ENCODE assay signal across 1 cellular context in the genomic region with DNA sequence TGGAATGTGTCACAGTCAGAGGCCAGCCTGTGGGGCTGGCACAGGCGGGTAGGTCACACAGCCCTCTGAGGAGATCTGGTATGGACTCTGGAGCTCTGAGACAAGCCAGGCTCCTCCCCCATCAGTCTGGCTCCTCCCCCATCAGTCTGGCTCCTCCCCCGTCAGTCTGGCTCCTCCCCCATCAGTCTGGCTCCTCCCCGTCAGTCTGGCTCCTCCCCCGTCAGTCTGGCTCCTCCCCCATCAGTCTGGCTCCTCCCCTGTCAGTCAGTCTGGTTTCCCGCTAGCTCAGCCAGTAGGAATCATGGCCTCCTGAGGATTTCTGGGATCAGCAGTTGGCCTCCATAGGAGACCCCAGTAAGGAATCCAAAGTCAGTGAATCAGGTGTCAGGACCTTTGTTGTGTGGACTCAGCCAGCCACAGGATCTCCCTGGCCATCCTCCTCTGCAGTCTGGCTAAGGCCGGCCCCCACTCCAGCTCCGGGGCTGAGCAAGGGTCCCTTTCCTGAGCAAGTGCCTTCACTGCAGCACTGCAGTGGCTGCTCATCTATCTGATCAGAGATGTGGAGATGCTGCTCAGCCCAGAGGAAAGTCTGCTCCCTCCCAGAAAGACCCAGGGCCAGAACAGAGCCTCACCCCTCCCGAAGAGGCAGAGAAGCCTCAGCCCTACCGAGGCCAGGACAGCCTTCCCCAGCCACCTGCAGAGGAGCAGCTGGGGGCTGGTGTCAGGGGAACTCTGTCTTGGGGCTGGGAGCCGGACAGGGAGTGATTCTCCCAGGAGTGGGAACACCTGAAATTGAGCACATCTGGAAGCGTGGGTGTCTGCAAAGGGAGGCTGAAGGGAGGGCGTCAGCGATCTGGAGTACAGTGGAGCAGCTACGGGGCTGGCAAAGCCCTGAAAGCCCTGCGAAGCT.
A peak's percentile ranks its signal among the peaks of the same experiment; 100 is the strongest.
TF ChIP-seq lines count a peak whose summit lies in the region.

No MANE protein-coding gene starts in this region.

TF ChIP-seq in H1, 55 proteins besides CTCF, POLR2A, EP300 and RAD21:
- TF ChIP-seq, protein P1, sequence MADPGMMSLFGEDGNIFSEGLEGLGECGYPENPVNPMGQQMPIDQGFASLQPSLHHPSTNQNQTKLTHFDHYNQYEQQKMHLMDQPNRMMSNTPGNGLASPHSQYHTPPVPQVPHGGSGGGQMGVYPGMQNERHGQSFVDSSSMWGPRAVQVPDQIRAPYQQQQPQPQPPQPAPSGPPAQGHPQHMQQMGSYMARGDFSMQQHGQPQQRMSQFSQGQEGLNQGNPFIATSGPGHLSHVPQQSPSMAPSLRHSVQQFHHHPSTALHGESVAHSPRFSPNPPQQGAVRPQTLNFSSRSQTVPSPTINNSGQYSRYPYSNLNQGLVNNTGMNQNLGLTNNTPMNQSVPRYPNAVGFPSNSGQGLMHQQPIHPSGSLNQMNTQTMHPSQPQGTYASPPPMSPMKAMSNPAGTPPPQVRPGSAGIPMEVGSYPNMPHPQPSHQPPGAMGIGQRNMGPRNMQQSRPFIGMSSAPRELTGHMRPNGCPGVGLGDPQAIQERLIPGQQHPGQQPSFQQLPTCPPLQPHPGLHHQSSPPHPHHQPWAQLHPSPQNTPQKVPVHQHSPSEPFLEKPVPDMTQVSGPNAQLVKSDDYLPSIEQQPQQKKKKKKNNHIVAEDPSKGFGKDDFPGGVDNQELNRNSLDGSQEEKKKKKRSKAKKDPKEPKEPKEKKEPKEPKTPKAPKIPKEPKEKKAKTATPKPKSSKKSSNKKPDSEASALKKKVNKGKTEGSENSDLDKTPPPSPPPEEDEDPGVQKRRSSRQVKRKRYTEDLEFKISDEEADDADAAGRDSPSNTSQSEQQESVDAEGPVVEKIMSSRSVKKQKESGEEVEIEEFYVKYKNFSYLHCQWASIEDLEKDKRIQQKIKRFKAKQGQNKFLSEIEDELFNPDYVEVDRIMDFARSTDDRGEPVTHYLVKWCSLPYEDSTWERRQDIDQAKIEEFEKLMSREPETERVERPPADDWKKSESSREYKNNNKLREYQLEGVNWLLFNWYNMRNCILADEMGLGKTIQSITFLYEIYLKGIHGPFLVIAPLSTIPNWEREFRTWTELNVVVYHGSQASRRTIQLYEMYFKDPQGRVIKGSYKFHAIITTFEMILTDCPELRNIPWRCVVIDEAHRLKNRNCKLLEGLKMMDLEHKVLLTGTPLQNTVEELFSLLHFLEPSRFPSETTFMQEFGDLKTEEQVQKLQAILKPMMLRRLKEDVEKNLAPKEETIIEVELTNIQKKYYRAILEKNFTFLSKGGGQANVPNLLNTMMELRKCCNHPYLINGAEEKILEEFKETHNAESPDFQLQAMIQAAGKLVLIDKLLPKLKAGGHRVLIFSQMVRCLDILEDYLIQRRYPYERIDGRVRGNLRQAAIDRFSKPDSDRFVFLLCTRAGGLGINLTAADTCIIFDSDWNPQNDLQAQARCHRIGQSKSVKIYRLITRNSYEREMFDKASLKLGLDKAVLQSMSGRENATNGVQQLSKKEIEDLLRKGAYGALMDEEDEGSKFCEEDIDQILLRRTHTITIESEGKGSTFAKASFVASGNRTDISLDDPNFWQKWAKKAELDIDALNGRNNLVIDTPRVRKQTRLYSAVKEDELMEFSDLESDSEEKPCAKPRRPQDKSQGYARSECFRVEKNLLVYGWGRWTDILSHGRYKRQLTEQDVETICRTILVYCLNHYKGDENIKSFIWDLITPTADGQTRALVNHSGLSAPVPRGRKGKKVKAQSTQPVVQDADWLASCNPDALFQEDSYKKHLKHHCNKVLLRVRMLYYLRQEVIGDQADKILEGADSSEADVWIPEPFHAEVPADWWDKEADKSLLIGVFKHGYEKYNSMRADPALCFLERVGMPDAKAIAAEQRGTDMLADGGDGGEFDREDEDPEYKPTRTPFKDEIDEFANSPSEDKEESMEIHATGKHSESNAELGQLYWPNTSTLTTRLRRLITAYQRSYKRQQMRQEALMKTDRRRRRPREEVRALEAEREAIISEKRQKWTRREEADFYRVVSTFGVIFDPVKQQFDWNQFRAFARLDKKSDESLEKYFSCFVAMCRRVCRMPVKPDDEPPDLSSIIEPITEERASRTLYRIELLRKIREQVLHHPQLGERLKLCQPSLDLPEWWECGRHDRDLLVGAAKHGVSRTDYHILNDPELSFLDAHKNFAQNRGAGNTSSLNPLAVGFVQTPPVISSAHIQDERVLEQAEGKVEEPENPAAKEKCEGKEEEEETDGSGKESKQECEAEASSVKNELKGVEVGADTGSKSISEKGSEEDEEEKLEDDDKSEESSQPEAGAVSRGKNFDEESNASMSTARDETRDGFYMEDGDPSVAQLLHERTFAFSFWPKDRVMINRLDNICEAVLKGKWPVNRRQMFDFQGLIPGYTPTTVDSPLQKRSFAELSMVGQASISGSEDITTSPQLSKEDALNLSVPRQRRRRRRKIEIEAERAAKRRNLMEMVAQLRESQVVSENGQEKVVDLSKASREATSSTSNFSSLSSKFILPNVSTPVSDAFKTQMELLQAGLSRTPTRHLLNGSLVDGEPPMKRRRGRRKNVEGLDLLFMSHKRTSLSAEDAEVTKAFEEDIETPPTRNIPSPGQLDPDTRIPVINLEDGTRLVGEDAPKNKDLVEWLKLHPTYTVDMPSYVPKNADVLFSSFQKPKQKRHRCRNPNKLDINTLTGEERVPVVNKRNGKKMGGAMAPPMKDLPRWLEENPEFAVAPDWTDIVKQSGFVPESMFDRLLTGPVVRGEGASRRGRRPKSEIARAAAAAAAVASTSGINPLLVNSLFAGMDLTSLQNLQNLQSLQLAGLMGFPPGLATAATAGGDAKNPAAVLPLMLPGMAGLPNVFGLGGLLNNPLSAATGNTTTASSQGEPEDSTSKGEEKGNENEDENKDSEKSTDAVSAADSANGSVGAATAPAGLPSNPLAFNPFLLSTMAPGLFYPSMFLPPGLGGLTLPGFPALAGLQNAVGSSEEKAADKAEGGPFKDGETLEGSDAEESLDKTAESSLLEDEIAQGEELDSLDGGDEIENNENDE (IDR thresholded peaks at IDR 0.05; ENCODE audit: insufficient replicate concordance, low read length): no peak
- TF ChIP-seq SP1 (IDR thresholded peaks at IDR 0.05; ENCODE audit: low read depth, low read length): peak; percentile 34; the same call in 1 of the 2 replicates
